ENCODE assay signal across 12 cellular contexts in genomic region chr4:69896530-69897116, GRCh38. TPM values are rescaled to one million over a fixed set of nuclear protein-coding genes. Genes with fewer than 3 reads are reported as not detected.
A peak's percentile ranks its signal among the peaks of the same experiment; 100 is the strongest.
DNase-seq lines count a peak whose midpoint lies in the region; ATAC-seq, FAIRE-seq and TF ChIP-seq lines count a peak whose summit lies in the region.
"Had no signal": no experiment of that assay in that cellular context is flagged by ENCODE, and none has a peak within 500 bp of the region (broad histone marks: within the 10 kb centered on the region; RNA-seq: fewer than 3 reads in every experiment).

No MANE protein-coding gene starts in this region.

- no peaks in the 10 kb centered on the region for H3K9me3 Mint-ChIP-seq in effector memory CD8-positive, alpha-beta T cell
- no peaks in the 10 kb centered on the region for H3K9me3 Mint-ChIP-seq in natural killer cell treated with Interleukin-12 subunit alpha and Interleukin-12 subunit beta and Interleukin-15 and Interleukin-18, amount 100 ng/mL, for 72 hours
- H3K9me3 Mint-ChIP-seq: CD4-positive, alpha-beta T cell had no signal

- H4K20me1 ChIP-seq in keratinocyte (ENCODE audit: control insufficient read depth, extremely low read depth, insufficient read depth, low read length) = no peaks in the 10 kb centered on the region

- H3K36me3 ChIP-seq in ascending aorta (no peaks in the 10 kb centered on the region), keratinocyte (ENCODE audit: control insufficient read depth in 2 of 2, extremely low read depth in 1 of 2, insufficient read depth in 2 of 2, low read length in 2 of 2) (no peaks in the 10 kb centered on the region)
- H3K36me3 ChIP-seq: neutrophil had no signal

- H3K36me3 Mint-ChIP-seq in effector memory CD8-positive, alpha-beta T cell (ENCODE audit: insufficient read depth) = no peaks in the 10 kb centered on the region
- no peaks in the 10 kb centered on the region for H3K36me3 Mint-ChIP-seq in natural killer cell treated with Interleukin-12 subunit alpha and Interleukin-12 subunit beta and Interleukin-15 and Interleukin-18, amount 100 ng/mL, for 72 hours

- FAIRE-seq in keratinocyte (lab: Jason Lieb, UNC) = no peak

- no peaks in the 10 kb centered on the region for H3K9me3 ChIP-seq in AG04450 (ENCODE audit: control insufficient read depth, insufficient read depth, low read length)
- no peaks in the 10 kb centered on the region for H3K9me3 ChIP-seq in ascending aorta
- H3K9me3 ChIP-seq in keratinocyte (ENCODE audit: control insufficient read depth, low read depth, low read length) = no peaks in the 10 kb centered on the region
- H3K9me3 ChIP-seq: neutrophil had no signal

- dilution Hi-C loops in keratinocyte (cut with MboI; ENCODE audit: extremely low pct_ligation_motif_present, low sequenced_read_pairs) = no loop called here

- no peak overlapping the region for H2AFZ ChIP-seq in keratinocyte (ENCODE audit: control insufficient read depth, low read length)

- intact Hi-C loops in ascending aorta (cut with DNase I) = no loop called here

- H3K9ac ChIP-seq in keratinocyte (ENCODE audit: control insufficient read depth, extremely low read depth, insufficient read depth, low read length) = no peak overlapping the region

- no peaks in the 10 kb centered on the region for H3K4me1 Mint-ChIP-seq in effector memory CD8-positive, alpha-beta T cell (ENCODE audit: low read depth in 2 of 2)
- no peaks in the 10 kb centered on the region for H3K4me1 Mint-ChIP-seq in natural killer cell treated with Interleukin-12 subunit alpha and Interleukin-12 subunit beta and Interleukin-15 and Interleukin-18, amount 100 ng/mL, for 72 hours (ENCODE audit: low read depth in 2 of 2)

- no peaks in the 10 kb centered on the region for H3K9me1 ChIP-seq in keratinocyte (ENCODE audit: control insufficient read depth, extremely low read depth, insufficient read depth, low read length)

- H3K27me3 ChIP-seq in AG04450 (ENCODE audit: control insufficient read depth, insufficient read depth, low read length) (no peaks in the 10 kb centered on the region), ascending aorta (no peaks in the 10 kb centered on the region), keratinocyte (ENCODE audit: control insufficient read depth, extremely low read depth, insufficient read depth, low read length) (no peaks in the 10 kb centered on the region)

- TF ChIP-seq CTCF in AG04450 (IDR thresholded peaks at IDR 0.05; ENCODE audit: low read depth, low read length) = peak; percentile 55
- peak in 2 of 3 experiments; percentile 14 to 17 for TF ChIP-seq CTCF in ascending aorta (IDR thresholded peaks at IDR 0.05)
- TF ChIP-seq CTCF in keratinocyte (optimal IDR thresholded peaks at IDR 0.05 in 1 of 3, IDR thresholded peaks at IDR 0.05 in 1 of 3, conservative IDR thresholded peaks at IDR 0.05 in 1 of 3; ENCODE audit: extremely low read depth in 1 of 3, insufficient read depth in 2 of 3, low read length in 3 of 3) = peak in 2 of 3 experiments; percentile 23

- H3K27ac Mint-ChIP-seq in effector memory CD8-positive, alpha-beta T cell = no peak overlapping the region
- H3K27ac Mint-ChIP-seq in natural killer cell treated with Interleukin-12 subunit alpha and Interleukin-12 subunit beta and Interleukin-15 and Interleukin-18, amount 100 ng/mL, for 72 hours = no peak overlapping the region
- H3K27ac Mint-ChIP-seq: CD4-positive, alpha-beta T cell had no signal

- no peak for DNase-seq in AG04450 (ENCODE audit: low read depth, low spot score)
- DNase-seq in HT-29 (ENCODE audit: low spot score) = peak; percentile 31
- no peak for DNase-seq in ascending aorta (ENCODE audit: low spot score in 2 of 2)
- DNase-seq in keratinocyte (ENCODE audit: low read depth, low spot score) = no peak
- DNase-seq in effector memory CD8-positive, alpha-beta T cell = no peak
- no peak for DNase-seq in natural killer cell treated with Interleukin-12 subunit alpha and Interleukin-12 subunit beta and Interleukin-15 and Interleukin-18, amount 100 ng/mL, for 72 hours (ENCODE audit: low spot score)
- DNase-seq in stimulated activated CD4-positive, alpha-beta T cell treated with anti-CD3 and anti-CD28 coated beads, Interleukin-4, amount 100 ng/mL, for 4 hours = no peak
- DNase-seq: CD4-positive, alpha-beta T cell had no signal

- H3K4me1 ChIP-seq in ascending aorta (no peaks in the 10 kb centered on the region), keratinocyte (ENCODE audit: control insufficient read depth, extremely low read depth, insufficient read depth, low read length) (no peaks in the 10 kb centered on the region)

- no peak overlapping the region for H3K4me2 ChIP-seq in keratinocyte (ENCODE audit: control insufficient read depth, extremely low read depth, insufficient read depth, low read depth, low read length)

- CTCF ChIA-PET in AG04450 (lab: Charles Lee) = interaction anchor here (1.0 to 1.2 kb wide), 4 partner anchors 16 to 663 kb away, joined by 3 to 9 read pairs (median 5); no protein-coding TSS in a partner anchor

- no peak for ATAC-seq in effector memory CD8-positive, alpha-beta T cell (replicated peaks)
- ATAC-seq in HG03378 (IDR thresholded peaks at IDR 0.05; ENCODE audit: unreplicated experiment) = no peak
- no peak for ATAC-seq in natural killer cell treated with Interleukin-12 subunit alpha and Interleukin-12 subunit beta and Interleukin-15 and Interleukin-18, amount 100 ng/mL, for 72 hours
- ATAC-seq: esophagus mucosa had no signal

- H3K27ac ChIP-seq in AG04450 (ENCODE audit: low read depth, low read length) (no peak overlapping the region), ascending aorta (no peak overlapping the region), keratinocyte (ENCODE audit: control insufficient read depth, insufficient read depth, low read length) (no peak overlapping the region)
- H3K27ac ChIP-seq: neutrophil had no signal

- H3K79me2 ChIP-seq in keratinocyte (ENCODE audit: control insufficient read depth, insufficient read depth, low read length) = no peaks in the 10 kb centered on the region

- POLR2A ChIA-PET in AG04450 (lab: Yijun Ruan, JAX) = no interaction called here

- no peaks in the 10 kb centered on the region for H3K27me3 Mint-ChIP-seq in effector memory CD8-positive, alpha-beta T cell
- H3K27me3 Mint-ChIP-seq in natural killer cell treated with Interleukin-12 subunit alpha and Interleukin-12 subunit beta and Interleukin-15 and Interleukin-18, amount 100 ng/mL, for 72 hours = peaks cover 15 to 16% of the 10 kb centered on the region in 2 donors

- H3K4me3 ChIP-seq in AG04450 (ENCODE audit: low read depth, low read length) = no peak overlapping the region
- no peak overlapping the region for H3K4me3 ChIP-seq in ascending aorta
- H3K4me3 ChIP-seq in keratinocyte (ENCODE audit: control insufficient read depth in 2 of 3, extremely low read depth in 1 of 3, insufficient read depth in 2 of 3, low read depth in 1 of 3, low read length in 3 of 3) = no peak overlapping the region

- no peak overlapping the region for H3K4me3 Mint-ChIP-seq in effector memory CD8-positive, alpha-beta T cell
- no peak overlapping the region for H3K4me3 Mint-ChIP-seq in natural killer cell treated with Interleukin-12 subunit alpha and Interleukin-12 subunit beta and Interleukin-15 and Interleukin-18, amount 100 ng/mL, for 72 hours
- H3K4me3 Mint-ChIP-seq: CD4-positive, alpha-beta T cell had no signal

RNA-seq across cellular contexts. Expression of gene CSN1S1, which starts 34.2 kb away (rescaled TPM):
- polyA plus RNA-seq in AG04450 (2011; rRNA removed) (not detected in 2 replicates), keratinocyte (not detected in 3 replicates)
- not detected in 2 replicates for polyA minus RNA-seq in AG04450 (2011; rRNA and poly(A)+ RNA removed)
- not detected in 2 replicates for total RNA-seq in HT-29 (2014; rRNA removed; shearing (Covaris generic))
- total RNA-seq in ascending aorta = not detected
- polyA plus RNA-seq in keratinocyte (2011; ENCODE audit: low read depth) = not detected
- polyA plus RNA-seq in keratinocyte (2011; cell fraction: cytosol; rRNA removed) = not detected in 2 replicates
- polyA plus RNA-seq in keratinocyte (2011; cell fraction: nucleus; rRNA removed) = not detected in 2 replicates
- not detected in 2 replicates for polyA plus RNA-seq in keratinocyte (2012; ENCODE audit: low replicate concordance)
- polyA minus RNA-seq in keratinocyte = not detected in 3 replicates
- not detected for polyA minus RNA-seq in keratinocyte (2011; cell fraction: cytosol; rRNA and poly(A)+ RNA removed)
- not detected in 2 replicates for polyA minus RNA-seq in keratinocyte (2011; cell fraction: nucleus; rRNA and poly(A)+ RNA removed)
- not detected for total RNA-seq in natural killer cell treated with Interleukin-12 subunit alpha and Interleukin-12 subunit beta and Interleukin-15 and Interleukin-18, amount 100 ng/mL, for 72 hours
- total RNA-seq: CD4-positive, alpha-beta T cell; esophagus mucosa; RPMI7951 had no signal

RNA-seq across cellular contexts. Expression of gene SULT1E1, which starts 36.7 kb away (rescaled TPM):
- polyA plus RNA-seq in AG04450 (2011; rRNA removed) (not detected in 2 replicates), keratinocyte (1.2 to 4.6 TPM (median 4.5 TPM) in 3 replicates)
- polyA minus RNA-seq in AG04450 (2011; rRNA and poly(A)+ RNA removed) = not detected in 2 replicates
- total RNA-seq in HT-29 (2014; rRNA removed; shearing (Covaris generic)) = not detected in 2 replicates
- total RNA-seq in ascending aorta = not detected
- 2.4 TPM for polyA plus RNA-seq in keratinocyte (2011; ENCODE audit: low read depth)
- polyA plus RNA-seq in keratinocyte (2011; cell fraction: cytosol; rRNA removed) = 1.5 and 3.4 TPM in 2 replicates
- 8.9 and 10.1 TPM in 2 replicates for polyA plus RNA-seq in keratinocyte (2011; cell fraction: nucleus; rRNA removed)
- 0.96 and 4.3 TPM in 2 replicates for polyA plus RNA-seq in keratinocyte (2012; ENCODE audit: low replicate concordance)
- 1.5 to 1.7 TPM in 2 of 3 replicates, not detected in the other for polyA minus RNA-seq in keratinocyte
- polyA minus RNA-seq in keratinocyte (2011; cell fraction: cytosol; rRNA and poly(A)+ RNA removed) = not detected
- 4.5 and 7.0 TPM in 2 replicates for polyA minus RNA-seq in keratinocyte (2011; cell fraction: nucleus; rRNA and poly(A)+ RNA removed)
- total RNA-seq in natural killer cell treated with Interleukin-12 subunit alpha and Interleukin-12 subunit beta and Interleukin-15 and Interleukin-18, amount 100 ng/mL, for 72 hours = not detected
- total RNA-seq: CD4-positive, alpha-beta T cell; RPMI7951 had no signal
